9 cellular contexts compared by ENCODE assay signal in genomic region chr17:57735707-57736106, GRCh38. TPM values are rescaled to one million over a fixed set of nuclear protein-coding genes. Genes with fewer than 3 reads are reported as not detected.
A peak's percentile ranks its signal among the peaks of the same experiment; 100 is the strongest.
DNase-seq lines count a peak whose midpoint lies in the region; ATAC-seq, FAIRE-seq and TF ChIP-seq lines count a peak whose summit lies in the region.
"Had no signal": no experiment of that assay in that cellular context is flagged by ENCODE, and none has a peak within 500 bp of the region (broad histone marks: within the 10 kb centered on the region; RNA-seq: fewer than 3 reads in every experiment).

No MANE protein-coding gene starts in this region.

- H3K18ac ChIP-seq in H9 (ENCODE audit: insufficient read length, low read depth, low read length): no peak overlapping the region

- no peaks in the 10 kb centered on the region for H3K79me2 ChIP-seq in H9 (ENCODE audit: insufficient read depth, low read length)

- H3K4ac ChIP-seq in H9 (ENCODE audit: low read depth, low read length): no peak overlapping the region

- 0 out of 4 replicates have a peak, but pooled peaks cover 0 to 3% of the 10 kb centered on the region in 2 experiments for H3K4me1 Mint-ChIP-seq in H9
- H3K4me1 Mint-ChIP-seq in activated T-helper 17 cell treated with anti-CD3 and anti-CD28 coated beads, Interleukin-2, amount 50 U/mL, for 72 hours: no peaks in the 10 kb centered on the region

- no peak overlapping the region for H3K27ac Mint-ChIP-seq in H9
- H3K27ac Mint-ChIP-seq in activated T-helper 17 cell treated with anti-CD3 and anti-CD28 coated beads, Interleukin-2, amount 50 U/mL, for 72 hours: no peak overlapping the region

- H2BK15ac ChIP-seq in H9 (ENCODE audit: low read depth, low read length): no peak overlapping the region

- H3K14ac ChIP-seq in H9 (ENCODE audit: insufficient read depth, low read length): no peak overlapping the region

- H3K79me1 ChIP-seq in H9 (ENCODE audit: insufficient read depth, low read depth, low read length, poor library complexity, severe bottlenecking): no peaks in the 10 kb centered on the region

- intact Hi-C loops in Right ventricle myocardium superior (cut with DNase I): no loop called here

- H3K9me3 ChIP-seq in H9 (ENCODE audit: control insufficient read depth, low read depth, low read length): no peaks in the 10 kb centered on the region
- H3K9me3 ChIP-seq in iPS DF 6.9 (ENCODE audit: control insufficient read depth, insufficient read depth, low read length): no peaks in the 10 kb centered on the region

- no peak overlapping the region for H2BK5ac ChIP-seq in H9 (ENCODE audit: insufficient read length, low read length)

- WGBS in H9 (ENCODE audit: extremely low coverage, insufficient read length, low lambda C conversion rate): no CpG with 5 or more reads among the region's 6 CpGs
- no CpG with 5 or more reads among the region's 6 CpGs for WGBS in iPS DF 6.9 (ENCODE audit: insufficient coverage, insufficient read length)

- no peaks in the 10 kb centered on the region for H3K36me3 ChIP-seq in iPS DF 6.9 (ENCODE audit: control insufficient read depth, insufficient read depth, low read length)

- H3K27me3 Mint-ChIP-seq in H9 (ENCODE audit: low read depth): peaks cover 16% of the 10 kb centered on the region
- H3K27me3 Mint-ChIP-seq in activated T-helper 17 cell treated with anti-CD3 and anti-CD28 coated beads, Interleukin-2, amount 50 U/mL, for 72 hours: no peaks in the 10 kb centered on the region

- H4K20me1 ChIP-seq in H9 (ENCODE audit: control insufficient read depth, insufficient read depth, insufficient read length): no peaks in the 10 kb centered on the region

- H3K27ac ChIP-seq in H9 (ENCODE audit: insufficient read length, low read depth, low read length) (no peak overlapping the region), iPS DF 6.9 (ENCODE audit: low read length) (no peak overlapping the region)

- H3K4me3 ChIP-seq in iPS DF 6.9 (ENCODE audit: low read length): no peak overlapping the region

- TF ChIP-seq CTCF in D721Med (IDR thresholded peaks at IDR 0.05; ENCODE audit: insufficient read depth, missing control alignments) (peak; percentile 14), H9 (conservative IDR thresholded peaks at IDR 0.05) (peak; percentile 71)

- no peak for FAIRE-seq in D721Med (lab: Jason Lieb, UNC)

- no peaks in the 10 kb centered on the region for H3K4me1 ChIP-seq in H9 (ENCODE audit: insufficient read depth, low read length)
- no peaks in the 10 kb centered on the region for H3K4me1 ChIP-seq in iPS DF 6.9 (ENCODE audit: control insufficient read depth, insufficient read depth, low read length)

- no peak for DNase-seq in D721Med (ENCODE audit: insufficient read length, low spot score)
- peak; percentile 77 for DNase-seq in H9
- DNase-seq in NCI-H748 (lab: John Stamatoyannopoulos, UW; ENCODE audit: unreplicated experiment): peak; percentile 43
- DNase-seq in iPS DF 6.9 (ENCODE audit: low read depth, low spot score): peak; percentile 18
- no peak for DNase-seq in Right ventricle myocardium superior
- no peak for DNase-seq in stimulated activated naive CD4-positive, alpha-beta T cell (lab: John Stamatoyannopoulos, UW)
- DNase-seq: stimulated activated CD4-positive, alpha-beta T cell treated with anti-CD3 and anti-CD28 coated beads, Interleukin-2, amount 100 ng/mL, for 24 hours had no signal

- no peaks in the 10 kb centered on the region for H3K36me3 Mint-ChIP-seq in H9 (ENCODE audit: insufficient read depth in 1 of 3, low read depth in 3 of 3)
- H3K36me3 Mint-ChIP-seq in activated T-helper 17 cell treated with anti-CD3 and anti-CD28 coated beads, Interleukin-2, amount 50 U/mL, for 72 hours (ENCODE audit: low read depth): no peaks in the 10 kb centered on the region

- no peak overlapping the region for H2BK20ac ChIP-seq in H9 (ENCODE audit: low read depth, low read length, poor library complexity, severe bottlenecking)

- no peak overlapping the region for H2BK120ac ChIP-seq in H9 (ENCODE audit: low read depth, low read length, poor library complexity, severe bottlenecking)

- H3K9ac ChIP-seq in H9 (ENCODE audit: extremely low read depth, insufficient read length, low read length): no peak overlapping the region

- H3K9me3 Mint-ChIP-seq in H9: no peaks in the 10 kb centered on the region
- no peaks in the 10 kb centered on the region for H3K9me3 Mint-ChIP-seq in activated T-helper 17 cell treated with anti-CD3 and anti-CD28 coated beads, Interleukin-2, amount 50 U/mL, for 72 hours

- ATAC-seq in HG02678 (IDR thresholded peaks at IDR 0.05; ENCODE audit: unreplicated experiment) (no peak), Right ventricle myocardium superior (ENCODE audit: poor library complexity) (no peak)
- no peak for ATAC-seq in activated T-helper 17 cell treated with anti-CD3 and anti-CD28 coated beads, Interleukin-2, amount 50 U/mL, for 72 hours (replicated peaks)

- H2BK12ac ChIP-seq in H9 (ENCODE audit: insufficient read length, low read depth, low read length): no peak overlapping the region

- no peak overlapping the region for H3K56ac ChIP-seq in H9 (ENCODE audit: insufficient read length, low read depth, low read length)

- no peak overlapping the region for H2AK5ac ChIP-seq in H9 (ENCODE audit: insufficient read length, low read length)

- H2AFZ ChIP-seq in H9 (ENCODE audit: low read length): no peak overlapping the region

- H3T11ph ChIP-seq in H9 (ENCODE audit: low read length): no peak overlapping the region

- H3K27me3 ChIP-seq in H9 (ENCODE audit: insufficient read depth, low read length) (no peaks in the 10 kb centered on the region), iPS DF 6.9 (ENCODE audit: control insufficient read depth, insufficient read depth, low read length) (no peaks in the 10 kb centered on the region)

- no peaks in the 10 kb centered on the region for H3K23me2 ChIP-seq in H9 (ENCODE audit: insufficient read length, low read depth, low read length, poor library complexity, severe bottlenecking)

- no peak overlapping the region for H3K23ac ChIP-seq in H9 (ENCODE audit: insufficient read length, low read depth, low read length)

- H3K4me2 ChIP-seq in H9 (ENCODE audit: insufficient read depth, insufficient read length, low read length): no peak overlapping the region

- no peak overlapping the region for H4K5ac ChIP-seq in H9 (ENCODE audit: insufficient read length, low read depth, low read length)

- H4K8ac ChIP-seq in H9 (replicated peaks; ENCODE audit: insufficient read length, low read depth, low read length): no peak overlapping the region

- no peak overlapping the region for H3K4me3 Mint-ChIP-seq in H9
- H3K4me3 Mint-ChIP-seq in activated T-helper 17 cell treated with anti-CD3 and anti-CD28 coated beads, Interleukin-2, amount 50 U/mL, for 72 hours: no peak overlapping the region

- no peak overlapping the region for H4K91ac ChIP-seq in H9 (ENCODE audit: insufficient read length, low read depth, low read length)

RNA-seq across cellular contexts. Expression of gene CCDC182, which starts 9.4 kb away (rescaled TPM):
- total RNA-seq in H9 (2021): not detected in 2 replicates
- not detected for total RNA-seq in activated T-helper 17 cell treated with anti-CD3 and anti-CD28 coated beads, Interleukin-2, amount 50 U/mL, for 72 hours
- not detected for total RNA-seq in Right ventricle myocardium superior

Comparison
In these comparisons a context has a peak if more than half of its experiments do, and no peak if none do; other contexts are left out.
1. DNase-seq: peak in H9 (single experiment), NCI-H748 (single experiment) and iPS DF 6.9 (single experiment); none in D721Med (single experiment), Right ventricle myocardium superior (single experiment) and stimulated activated naive CD4-positive, alpha-beta T cell (0 of 6).